11 cellular contexts compared by ENCODE assay signal in genomic region chr1:109762821-109763645, GRCh38. TPM values are rescaled to one million over a fixed set of nuclear protein-coding genes. Genes with fewer than 3 reads are reported as not detected.
A peak's percentile ranks its signal among the peaks of the same experiment; 100 is the strongest.
DNase-seq lines count a peak whose midpoint lies in the region; ATAC-seq and TF ChIP-seq lines count a peak whose summit lies in the region.
"Had no signal": no experiment of that assay in that cellular context is flagged by ENCODE, and none has a peak within 500 bp of the region (broad histone marks: within the 10 kb centered on the region; RNA-seq: fewer than 3 reads in every experiment).

No MANE protein-coding gene starts in this region.

- H3K36me3 ChIP-seq in uterus: no peaks in the 10 kb centered on the region

- H3K4me1 ChIP-seq in uterus: no peaks in the 10 kb centered on the region

- H3K4me3 Mint-ChIP-seq in activated naive CD8-positive, alpha-beta T cell treated with anti-CD3 and anti-CD28 coated beads, Interleukin-2, amount 10 ng/mL, durations not matched to agents 7 days and 5 days: no peak overlapping the region
- no peak overlapping the region for H3K4me3 Mint-ChIP-seq in activated naive CD8-positive, alpha-beta T cell treated with anti-CD3 and anti-CD28 coated beads for 36 hours

- POLR2A ChIA-PET in activated naive CD8-positive, alpha-beta T cell treated with anti-CD3 and anti-CD28 coated beads, Interleukin-2, amount 10 ng/mL, durations not matched to agents 7 days and 5 days (lab: Charles Lee): no interaction called here

- peaks cover 2% of the 10 kb centered on the region for H3K27me3 Mint-ChIP-seq in activated naive CD8-positive, alpha-beta T cell treated with anti-CD3 and anti-CD28 coated beads, Interleukin-2, amount 10 ng/mL, durations not matched to agents 7 days and 5 days
- H3K27me3 Mint-ChIP-seq in activated naive CD8-positive, alpha-beta T cell treated with anti-CD3 and anti-CD28 coated beads for 36 hours: no peaks in the 10 kb centered on the region

- H3K27ac Mint-ChIP-seq in activated naive CD8-positive, alpha-beta T cell treated with anti-CD3 and anti-CD28 coated beads, Interleukin-2, amount 10 ng/mL, durations not matched to agents 7 days and 5 days: no peak overlapping the region
- no peak overlapping the region for H3K27ac Mint-ChIP-seq in activated naive CD8-positive, alpha-beta T cell treated with anti-CD3 and anti-CD28 coated beads for 36 hours

- intact Hi-C loops in left colon (cut with DNase I, micrococcal nuclease) (no loop called here), uterus (cut with DNase I; ENCODE audit: low total_unique reads) (no loop called here)

- peaks cover 1% of the 10 kb centered on the region for H3K4me1 Mint-ChIP-seq in activated naive CD8-positive, alpha-beta T cell treated with anti-CD3 and anti-CD28 coated beads, Interleukin-2, amount 10 ng/mL, durations not matched to agents 7 days and 5 days
- H3K4me1 Mint-ChIP-seq in activated naive CD8-positive, alpha-beta T cell treated with anti-CD3 and anti-CD28 coated beads for 36 hours: no peaks in the 10 kb centered on the region

- no peak for ATAC-seq in activated naive CD8-positive, alpha-beta T cell treated with anti-CD3 and anti-CD28 coated beads, Interleukin-2, amount 10 ng/mL, durations not matched to agents 7 days and 5 days (ENCODE audit: low read depth)
- peak; percentile 58 for ATAC-seq in left colon
- ATAC-seq in GM21717 (IDR thresholded peaks at IDR 0.05; ENCODE audit: unreplicated experiment): no peak

- no peak for TF ChIP-seq CTCF in uterus (IDR thresholded peaks at IDR 0.05)

- peak; percentile 16 for DNase-seq in activated naive CD8-positive, alpha-beta T cell treated with anti-CD3 and anti-CD28 coated beads, Interleukin-2, amount 10 ng/mL, durations not matched to agents 7 days and 5 days
- no peak for DNase-seq in activated naive CD8-positive, alpha-beta T cell treated with anti-CD3 and anti-CD28 coated beads for 36 hours
- peak; percentile 0 for DNase-seq in activated naive CD4-positive, alpha-beta T cell treated with anti-CD3 and anti-CD28 coated beads, Interleukin-2, amount 50 U/mL, for 16 hours
- DNase-seq in left colon: peak; percentile 50 to 63
- peak; percentile 9 to 14 for DNase-seq in uterus
- no peak for DNase-seq in stimulated activated CD4-positive, alpha-beta T cell treated with anti-CD3 and anti-CD28 coated beads, Interleukin-4, amount 100 ng/mL, for 1 hour
- DNase-seq in central memory CD4-positive, alpha-beta T cell: no peak
- DNase-seq: stimulated activated CD4-positive, alpha-beta T cell treated with anti-CD3 and anti-CD28 coated beads, Interleukin-4, amount 100 ng/mL, for 24 hours had no signal

- no peaks in the 10 kb centered on the region for H3K36me3 Mint-ChIP-seq in activated naive CD8-positive, alpha-beta T cell treated with anti-CD3 and anti-CD28 coated beads, Interleukin-2, amount 10 ng/mL, durations not matched to agents 7 days and 5 days
- no peaks in the 10 kb centered on the region for H3K36me3 Mint-ChIP-seq in activated naive CD8-positive, alpha-beta T cell treated with anti-CD3 and anti-CD28 coated beads for 36 hours

- no peaks in the 10 kb centered on the region for H3K9me3 ChIP-seq in uterus

- H3K27ac ChIP-seq in uterus: no peak overlapping the region
- H3K27ac ChIP-seq: C4-2B had no signal

- H3K27me3 ChIP-seq in uterus: no peaks in the 10 kb centered on the region

- H3K4me3 ChIP-seq in uterus: no peak overlapping the region

- TF ChIP-seq POLR2A in uterus (IDR thresholded peaks at IDR 0.05): no peak

- H3K9me3 Mint-ChIP-seq in activated naive CD8-positive, alpha-beta T cell treated with anti-CD3 and anti-CD28 coated beads, Interleukin-2, amount 10 ng/mL, durations not matched to agents 7 days and 5 days: no peaks in the 10 kb centered on the region
- H3K9me3 Mint-ChIP-seq in activated naive CD8-positive, alpha-beta T cell treated with anti-CD3 and anti-CD28 coated beads for 36 hours: no peaks in the 10 kb centered on the region

RNA-seq across cellular contexts. Expression of gene EPS8L3, which starts 0.7 kb away (rescaled TPM):
- total RNA-seq in activated naive CD8-positive, alpha-beta T cell treated with anti-CD3 and anti-CD28 coated beads, Interleukin-2, amount 10 ng/mL, durations not matched to agents 7 days and 5 days: not detected
- not detected for total RNA-seq in activated naive CD8-positive, alpha-beta T cell treated with anti-CD3 and anti-CD28 coated beads for 36 hours
- total RNA-seq in left colon (100 to 1,000 TPM; 327 to 349 TPM), uterus (under 1 TPM in 2 of 4 donors, not detected in 2; 0.26 to 0.29 TPM)
- total RNA-seq: activated CD8-positive, alpha-beta memory T cell treated with anti-CD3 and anti-CD28 coated beads for 36 hours had no signal

RNA-seq across cellular contexts. Expression of gene GSTM3, which starts 22.2 kb away (rescaled TPM):
- 1 to 10 TPM; 5.0 TPM for total RNA-seq in activated naive CD8-positive, alpha-beta T cell treated with anti-CD3 and anti-CD28 coated beads, Interleukin-2, amount 10 ng/mL, durations not matched to agents 7 days and 5 days
- 10 to 100 TPM; 21.4 to 25.4 TPM for total RNA-seq in activated naive CD8-positive, alpha-beta T cell treated with anti-CD3 and anti-CD28 coated beads for 36 hours
- total RNA-seq in left colon (1 to 10 TPM; 4.1 to 8.7 TPM), uterus (100 to 1,000 TPM in 1 of 4 donors, 10 to 100 TPM in 3; 39.1 to 104 (median 61.0) TPM)

RNA-seq across cellular contexts. Expression of gene GSTM5, which starts 51.0 kb away (rescaled TPM):
- not detected for total RNA-seq in activated naive CD8-positive, alpha-beta T cell treated with anti-CD3 and anti-CD28 coated beads, Interleukin-2, amount 10 ng/mL, durations not matched to agents 7 days and 5 days
- total RNA-seq in activated naive CD8-positive, alpha-beta T cell treated with anti-CD3 and anti-CD28 coated beads for 36 hours: under 1 TPM in 1 of 2 experiments, not detected in 1; 0.06 TPM
- total RNA-seq in left colon (1 to 10 TPM in 1 of 2 donors, under 1 TPM in 1; 0.73 to 5.1 TPM), uterus (10 to 100 TPM in 3 of 4 donors, under 1 TPM in 1; 0.51 to 24.8 (median 22.3) TPM)
- total RNA-seq: activated CD8-positive, alpha-beta memory T cell treated with anti-CD3 and anti-CD28 coated beads for 36 hours had no signal

Comparison
In these comparisons a context has a peak if more than half of its experiments do, and no peak if none do; other contexts are left out.
1. DNase-seq: peak in activated naive CD8-positive, alpha-beta T cell treated with anti-CD3 and anti-CD28 coated beads, Interleukin-2, amount 10 ng/mL, durations not matched to agents 7 days and 5 days (single experiment), activated naive CD4-positive, alpha-beta T cell treated with anti-CD3 and anti-CD28 coated beads, Interleukin-2, amount 50 U/mL, for 16 hours (single experiment), left colon (2 of 2) and uterus (2 of 2); none in activated naive CD8-positive, alpha-beta T cell treated with anti-CD3 and anti-CD28 coated beads for 36 hours (single experiment), stimulated activated CD4-positive, alpha-beta T cell treated with anti-CD3 and anti-CD28 coated beads, Interleukin-4, amount 100 ng/mL, for 1 hour (single experiment) and central memory CD4-positive, alpha-beta T cell (single experiment).
2. RNA of gene EPS8L3, which starts 0.7 kb away (total RNA-seq): 327 to 349 TPM in left colon; 0.26 to 0.29 TPM in uterus, not detected in activated naive CD8-positive, alpha-beta T cell treated with anti-CD3 and anti-CD28 coated beads, Interleukin-2, amount 10 ng/mL, durations not matched to agents 7 days and 5 days and not detected in activated naive CD8-positive, alpha-beta T cell treated with anti-CD3 and anti-CD28 coated beads for 36 hours; every median in the first group is over 100 times any median in the second.